17 cellular contexts compared by ENCODE assay signal in genomic region chr20:60482609-60483008, GRCh38.
"Had no signal": no experiment of that assay in that cellular context is flagged by ENCODE, and none has a peak within 500 bp of the region (broad histone marks: within the 10 kb centered on the region; RNA-seq: fewer than 3 reads in every experiment).

No MANE protein-coding gene starts in this region.

- H3K36me3 ChIP-seq: esophagus squamous epithelium, gastroesophageal sphincter, prostate gland, sigmoid colon, stomach had no signal

- H3K9me3 ChIP-seq: esophagus squamous epithelium, gastroesophageal sphincter, prostate gland, sigmoid colon, stomach had no signal

- H3K4me3 ChIP-seq: esophagus squamous epithelium, gastroesophageal sphincter, prostate gland, sigmoid colon, stomach had no signal

- H3K27ac ChIP-seq: gastroesophageal sphincter, parathyroid adenoma, prostate gland, sigmoid colon, stomach had no signal

- H3K27me3 ChIP-seq: esophagus squamous epithelium had no signal

- ATAC-seq: effector memory CD8-positive, alpha-beta T cell; gastroesophageal sphincter; left lobe of liver; naive thymus-derived CD4-positive, alpha-beta T cell had no signal

- DNase-seq: effector memory CD8-positive, alpha-beta T cell; esophagus squamous epithelium; glutamatergic neuron; islet precursor cell; mesendoderm; naive thymus-derived CD4-positive, alpha-beta T cell; nephron progenitor cell; sigmoid colon; small intestine; stimulated activated CD4-positive, alpha-beta T cell treated with anti-CD3 and anti-CD28 coated beads, Interleukin-12 subunit alpha, Interleukin-12 subunit beta, amount 100 ng/mL, for 4 hours; stimulated activated naive CD4-positive, alpha-beta T cell; stomach; trophoblast cell had no signal

- H3K4me1 ChIP-seq: esophagus squamous epithelium, gastroesophageal sphincter, parathyroid adenoma, prostate gland, sigmoid colon, stomach had no signal
